ENCODE assay signal across 25 cellular contexts in the genomic region with DNA sequence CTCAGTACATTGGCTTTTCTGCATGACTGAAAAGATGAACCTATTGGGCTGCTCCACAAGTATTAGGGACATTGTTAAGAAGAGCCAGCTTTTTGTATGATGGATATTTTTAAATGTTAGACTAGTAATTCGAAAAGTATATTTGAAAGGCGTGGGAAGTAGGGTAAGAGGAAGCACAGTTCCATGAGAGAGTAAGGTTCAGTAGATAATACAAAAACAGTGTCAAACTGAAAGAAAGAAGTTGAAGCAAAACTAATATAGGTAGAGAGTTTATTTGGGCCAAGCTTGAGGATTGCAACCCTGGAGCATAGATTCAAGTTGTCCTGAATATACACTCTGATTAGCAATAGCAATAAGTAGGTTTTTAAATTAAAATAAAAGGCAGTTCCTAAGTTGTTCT.
"Had no signal": no experiment of that assay in that cellular context is flagged by ENCODE, and none has a peak within 500 bp of the region (broad histone marks: within the 10 kb centered on the region; RNA-seq: fewer than 3 reads in every experiment).

No MANE protein-coding gene starts in this region.

- H3K27ac ChIP-seq: VCaP had no signal

- DNase-seq: activated CD4-positive, alpha-beta memory T cell treated with anti-CD3 and anti-CD28 coated beads, Interleukin-2, amount 10 ng/mL, durations not matched to agents 7 days and 5 days; activated CD4-positive, alpha-beta T cell treated with anti-CD3 and anti-CD28 coated beads for 1 hour; activated CD4-positive, alpha-beta T cell treated with anti-CD3 and anti-CD28 coated beads for 48 hours; activated CD4-positive, CD25-positive, alpha-beta regulatory T cell; activated CD8-positive, alpha-beta memory T cell treated with anti-CD3 and anti-CD28 coated beads for 24 hours; activated CD8-positive, alpha-beta memory T cell treated with anti-CD3 and anti-CD28 coated beads, Interleukin-2, amount 10 ng/mL, durations not matched to agents 7 days and 5 days; activated CD8-positive, alpha-beta memory T cell treated with anti-CD3 and anti-CD28 coated beads, Interleukin-2, amount 50 U/mL, for 48 hours; activated effector memory CD4-positive, alpha-beta T cell treated with Interleukin-2 at 50 U/mL for 16 hours; activated naive CD4-positive, alpha-beta T cell treated with anti-CD3 and anti-CD28 coated beads, Interleukin-2, amount 10 ng/mL, durations not matched to agents 7 days and 5 days; activated naive CD8-positive, alpha-beta T cell treated with anti-CD3 and anti-CD28 coated beads, Interleukin-2, amount 50 U/mL, for 24 hours; activated T-cell treated with anti-CD3 and anti-CD28 coated beads, Interleukin-2, amount 50 U/mL, for 48 hours; anterior cingulate cortex; central memory CD4-positive, alpha-beta T cell; NCI-H1092 treated with DMSO at 0.1 percent for 48 hours; NCI-H1417; NCI-H146; NCI-H187; NCI-H2029 treated with DMSO at 0.1 percent for 48 hours; NCI-H2107; NCI-H2171; NCI-H510A; NCI-H526; NCI-H748 treated with DMSO at 0.1 percent for 48 hours; Right ventricle myocardium superior had no signal

- ATAC-seq: activated CD8-positive, alpha-beta memory T cell treated with anti-CD3 and anti-CD28 coated beads, Interleukin-2, amount 10 ng/mL, durations not matched to agents 7 days and 5 days; activated naive CD8-positive, alpha-beta T cell treated with anti-CD3 and anti-CD28 coated beads, Interleukin-2, amount 50 U/mL, for 24 hours had no signal
